ENCODE assay signal across 11 cellular contexts in the genomic region with DNA sequence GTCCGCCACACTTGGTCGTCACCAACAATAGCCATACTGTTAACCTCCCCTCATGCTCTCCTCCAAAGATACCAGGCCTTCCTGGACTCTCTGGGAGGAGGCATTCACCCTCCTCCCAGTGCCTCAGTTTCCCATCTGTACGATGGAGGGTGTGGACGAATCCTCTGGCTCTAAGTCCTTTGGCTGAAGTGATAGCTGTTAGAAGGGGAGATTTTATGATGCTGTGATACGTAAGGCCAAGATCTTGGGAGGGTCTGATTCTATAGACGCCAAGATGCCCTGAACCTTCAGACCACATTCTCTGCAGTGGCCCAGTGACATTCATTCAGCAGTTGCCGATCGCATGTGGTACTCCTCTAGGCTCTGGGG. TPM values are rescaled to one million over a fixed set of nuclear protein-coding genes. Genes with fewer than 3 reads are reported as not detected.
DNase-seq lines count a peak whose midpoint lies in the region; ATAC-seq, FAIRE-seq and TF ChIP-seq lines count a peak whose summit lies in the region.
"Had no signal": no experiment of that assay in that cellular context is flagged by ENCODE, and none has a peak within 500 bp of the region (broad histone marks: within the 10 kb centered on the region; RNA-seq: fewer than 3 reads in every experiment).

No MANE protein-coding gene starts in this region.

- H3K27me3 ChIP-seq in BLaER1 (0 out of 2 replicates have a peak, but pooled peaks cover 3% of the 10 kb centered on the region), pancreas (no peaks in the 10 kb centered on the region)
- H3K27me3 ChIP-seq: MG63 had no signal

- peaks cover 2 to 5% (median 4%) of the 10 kb centered on the region in 3 donors for H3K4me1 Mint-ChIP-seq in IgD-negative memory B cell
- peaks cover 68% of the 10 kb centered on the region for H3K4me1 Mint-ChIP-seq in chondrocyte (ENCODE audit: low read depth)
- peaks cover 9 to 12% of the 10 kb centered on the region in 2 donors for H3K4me1 Mint-ChIP-seq in effector memory CD8-positive, alpha-beta T cell (ENCODE audit: low read depth in 2 of 2)

- H3K36me3 ChIP-seq in BLaER1 = no peaks in the 10 kb centered on the region
- peaks cover 0 to 15% (median 0%) of the 10 kb centered on the region in 3 donors for H3K36me3 ChIP-seq in pancreas

- H3K4me3 Mint-ChIP-seq in IgD-negative memory B cell (peak overlapping the region in 3 of 4 donors; percentile 30 to 78 (median 70)), chondrocyte (ENCODE audit: unreplicated experiment) (no peak overlapping the region)
- H3K4me3 Mint-ChIP-seq in effector memory CD8-positive, alpha-beta T cell = peak overlapping the region in 1 of 2 donors; percentile 37

- H3K9me3 Mint-ChIP-seq in IgD-negative memory B cell (peaks cover 0 to 4% (median 3%) of the 10 kb centered on the region in 3 donors), chondrocyte (ENCODE audit: low read depth) (no peaks in the 10 kb centered on the region)
- no peaks in the 10 kb centered on the region for H3K9me3 Mint-ChIP-seq in effector memory CD8-positive, alpha-beta T cell

- WGBS in pancreas, 2 donors = 88 to 92% methylated on average over 8 of the region's 8 CpGs

- TF ChIP-seq CTCF in chondrocyte (IDR thresholded peaks at IDR 0.05) (no peak), pancreas (IDR thresholded peaks at IDR 0.05) (no peak)

- no peaks in the 10 kb centered on the region for H3K9me3 ChIP-seq in BLaER1
- no peaks in the 10 kb centered on the region for H3K9me3 ChIP-seq in pancreas
- H3K9me3 ChIP-seq: MG63 had no signal

- FAIRE-seq in pancreas (lab: Jason Lieb, UNC) = no peak

- H3K27ac ChIP-seq in BLaER1 = no peak overlapping the region; the same call in 1 of the 2 replicates
- peak overlapping the region; percentile 28 to 89 (median 77) for H3K27ac ChIP-seq in pancreas
- H3K27ac ChIP-seq: SK-N-MC had no signal

- no peaks in the 10 kb centered on the region for H3K36me3 Mint-ChIP-seq in IgD-negative memory B cell
- peaks cover 37% of the 10 kb centered on the region for H3K36me3 Mint-ChIP-seq in chondrocyte (ENCODE audit: low read depth)
- H3K36me3 Mint-ChIP-seq in effector memory CD8-positive, alpha-beta T cell (ENCODE audit: insufficient read depth) = peaks cover 4% of the 10 kb centered on the region

- no peak overlapping the region for H3K4me3 ChIP-seq in BLaER1
- no peak overlapping the region for H3K4me3 ChIP-seq in pancreas
- H3K4me3 ChIP-seq: MG63, SK-N-MC had no signal

- H3K27ac Mint-ChIP-seq in IgD-negative memory B cell (peak overlapping the region in 1 of 3 donors; percentile 8), chondrocyte (ENCODE audit: unreplicated experiment) (peak overlapping the region; percentile 74)
- no peak overlapping the region for H3K27ac Mint-ChIP-seq in effector memory CD8-positive, alpha-beta T cell
- H3K27ac Mint-ChIP-seq: brain had no signal

- DNase-seq in chondrocyte (ENCODE audit: low spot score) (no peak), pancreas (no peak), AML-193 (lab: John Stamatoyannopoulos, UW) (no peak)
- DNase-seq in effector memory CD8-positive, alpha-beta T cell = no peak

- H3K27me3 Mint-ChIP-seq in IgD-negative memory B cell (peaks cover 33% of the 10 kb centered on the region), chondrocyte (ENCODE audit: low read depth) (no peaks in the 10 kb centered on the region)
- peaks cover 47 to 68% of the 10 kb centered on the region in 2 donors for H3K27me3 Mint-ChIP-seq in effector memory CD8-positive, alpha-beta T cell

- ATAC-seq in pancreas (no peak), HG03159 (IDR thresholded peaks at IDR 0.05; ENCODE audit: unreplicated experiment) (no peak), HG02623 (IDR thresholded peaks at IDR 0.05; ENCODE audit: unreplicated experiment) (no peak)
- ATAC-seq in effector memory CD8-positive, alpha-beta T cell (replicated peaks) = no peak

- H3K4me2 ChIP-seq in BLaER1 = peak overlapping the region; percentile 75

- intact Hi-C loops in pancreas (cut with DNase I) = no loop called here

- peaks cover 27% of the 10 kb centered on the region for H3K4me1 ChIP-seq in BLaER1
- H3K4me1 ChIP-seq in pancreas = peaks cover 0 to 6% (median 0%) of the 10 kb centered on the region in 3 donors

- no peaks in the 10 kb centered on the region for H4K20me1 ChIP-seq in BLaER1

- H3K9ac ChIP-seq in BLaER1 = no peak overlapping the region

RNA-seq across cellular contexts. Expression of gene NOP53, which starts 14.8 kb away (rescaled TPM):
- polyA plus RNA-seq in IgD-negative memory B cell (304 TPM), pancreas (100 to 1,000 TPM; 304 to 576 TPM)
- total RNA-seq in chondrocyte (91.7 to 122 TPM (median 108 TPM) in 3 replicates), pancreas (100 to 1,000 TPM; 297 to 510 (median 392) TPM)

RNA-seq across cellular contexts. Expression of gene EHD2, which starts 17.3 kb away (rescaled TPM):
- polyA plus RNA-seq in IgD-negative memory B cell (not detected), pancreas (10 to 100 TPM; 13.4 to 17.9 TPM)
- total RNA-seq in chondrocyte (304 to 497 TPM (median 493 TPM) in 3 replicates), pancreas (10 to 100 TPM; 14.8 to 28.3 (median 21.6) TPM)

RNA-seq across cellular contexts. Expression of gene SELENOW, which starts 48.0 kb away (rescaled TPM):
- polyA plus RNA-seq in IgD-negative memory B cell = 210 TPM
- total RNA-seq in chondrocyte = 285 to 351 TPM (median 337 TPM) in 3 replicates
- total RNA-seq in pancreas = 100 to 1,000 TPM in 1 of 6 donors, 10 to 100 TPM in 5; 55.4 to 139 (median 76.3) TPM
- 100 to 1,000 TPM; 286 to 291 TPM for polyA plus RNA-seq in pancreas

Comparison
In these comparisons a context has a peak if more than half of its experiments do, and no peak if none do; other contexts are left out.
1. RNA of gene EHD2, which starts 17.3 kb away (total RNA-seq): 304 to 497 TPM in chondrocyte; 14.8 to 28.3 TPM in pancreas; every median in the first group is over 10 times any median in the second.